ENCODE assay signal across 1 cellular context in the genomic region with DNA sequence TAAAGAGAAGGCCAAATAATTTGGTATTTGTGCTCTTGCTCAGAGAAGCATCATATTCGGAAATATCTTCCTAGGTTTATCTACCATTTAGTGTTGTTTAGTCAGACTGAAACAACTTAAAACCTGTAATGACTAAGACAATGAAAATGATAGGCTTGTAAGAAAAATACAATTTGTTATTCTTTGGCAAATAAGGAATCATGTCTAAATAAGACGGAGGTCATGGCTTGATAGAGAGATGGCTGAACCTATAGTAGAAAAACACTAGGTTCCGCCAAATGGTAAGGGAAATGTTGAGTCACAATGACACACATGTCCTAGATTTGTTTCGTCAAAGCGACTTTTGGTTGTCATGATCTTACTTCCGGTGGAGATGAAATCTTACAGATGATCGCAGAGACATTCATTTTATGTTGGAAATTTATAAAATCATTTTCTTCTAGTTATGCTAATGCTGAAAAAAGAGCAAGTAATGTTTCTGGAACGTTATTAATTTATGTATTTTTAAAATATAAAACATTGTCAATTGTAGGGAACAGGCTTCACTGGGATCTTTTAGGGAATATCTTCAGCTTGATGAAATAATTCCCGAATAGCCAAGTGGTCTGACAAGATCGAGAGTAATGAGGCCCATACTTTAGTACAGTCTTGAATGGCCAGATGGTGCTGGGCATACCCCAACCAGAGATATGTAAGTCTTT.
TF ChIP-seq lines count a peak whose summit lies in the region.

No MANE protein-coding gene starts in this region.

TF ChIP-seq in K562, 482 proteins besides CTCF, POLR2A, EP300 and RAD21 (continued from another document and continues in another):
- TF ChIP-seq, protein P1, sequence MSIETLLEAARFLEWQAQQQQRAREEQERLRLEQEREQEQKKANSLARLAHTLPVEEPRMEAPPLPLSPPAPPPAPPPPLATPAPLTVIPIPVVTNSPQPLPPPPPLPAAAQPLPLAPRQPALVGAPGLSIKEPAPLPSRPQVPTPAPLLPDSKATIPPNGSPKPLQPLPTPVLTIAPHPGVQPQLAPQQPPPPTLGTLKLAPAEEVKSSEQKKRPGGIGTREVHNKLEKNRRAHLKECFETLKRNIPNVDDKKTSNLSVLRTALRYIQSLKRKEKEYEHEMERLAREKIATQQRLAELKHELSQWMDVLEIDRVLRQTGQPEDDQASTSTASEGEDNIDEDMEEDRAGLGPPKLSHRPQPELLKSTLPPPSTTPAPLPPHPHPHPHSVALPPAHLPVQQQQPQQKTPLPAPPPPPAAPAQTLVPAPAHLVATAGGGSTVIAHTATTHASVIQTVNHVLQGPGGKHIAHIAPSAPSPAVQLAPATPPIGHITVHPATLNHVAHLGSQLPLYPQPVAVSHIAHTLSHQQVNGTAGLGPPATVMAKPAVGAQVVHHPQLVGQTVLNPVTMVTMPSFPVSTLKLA (conservative IDR thresholded peaks at IDR 0.05), result peak; percentile 63 to 68
- TF ChIP-seq GATAD2B (IDR thresholded peaks at IDR 0.05; ENCODE audit: borderline replicate concordance) (0 out of 2 replicates have a peak, but pooled peaks have one; percentile 42), SUPT5H (IDR thresholded peaks at IDR 0.05) (peak; percentile 72), TBL1XR1 (IDR thresholded peaks at IDR 0.05; ENCODE audit: low read length in 2 of 2) (peak in 1 of 2 experiments; percentile 78; a peak in 1 of 4 replicates), CEBPB (tag; IDR thresholded peaks at IDR 0.05) (peak; percentile 43; the same call in 1 of the 2 replicates), CREB1 (IDR thresholded peaks at IDR 0.05) (peak; percentile 98), CREB1 (CRISPR knock-in tag; IDR thresholded peaks at IDR 0.05) (peak; percentile 93), ZNF174 (CRISPR knock-in tag; IDR thresholded peaks at IDR 0.05) (0 out of 2 replicates have a peak, but pooled peaks have one; percentile 52), ARHGAP35 (IDR thresholded peaks at IDR 0.05; ENCODE audit: partially characterized antibody) (no peak), POLR2G (IDR thresholded peaks at IDR 0.05; ENCODE audit: low read depth, low read length) (0 out of 2 replicates have a peak, but pooled peaks have one; percentile 34), ILK (tag; IDR thresholded peaks at IDR 0.05; ENCODE audit: borderline replicate concordance, low read depth) (no peak), PYGO2 (tag; IDR thresholded peaks at IDR 0.05) (no peak), RCOR1 (IDR thresholded peaks at IDR 0.05; ENCODE audit: borderline replicate concordance in 1 of 2, low read depth in 2 of 2, low read length in 2 of 2) (peak in 1 of 2 experiments; percentile 64; a peak in 1 of 4 replicates), ZNF239 (CRISPR knock-in tag; IDR thresholded peaks at IDR 0.05) (no peak), RBFOX2 (IDR thresholded peaks at IDR 0.05; ENCODE audit: low read depth, low read length) (peak; percentile 22), SMARCA4 (IDR thresholded peaks at IDR 0.05) (peak; percentile 62; the same call in 1 of the 2 replicates), CEBPG (CRISPR knock-in tag; IDR thresholded peaks at IDR 0.05) (no peak), CEBPG (tag; conservative IDR thresholded peaks at IDR 0.05 in 1 of 2, IDR thresholded peaks at IDR 0.05 in 1 of 2) (peak; percentile 26 to 66; a peak in 2 of 4 replicates), POLR2AphosphoS2 (IDR thresholded peaks at IDR 0.05; ENCODE audit: low read length) (0 out of 2 replicates have a peak, but pooled peaks have one; percentile 38), L3MBTL2 (IDR thresholded peaks at IDR 0.05) (peak; percentile 32; the same call in 1 of the 2 replicates), POLR3A (IDR thresholded peaks at IDR 0.05; ENCODE audit: borderline replicate concordance, extremely low read depth, insufficient read depth, insufficient read length) (no peak), POLR2H (tag; IDR thresholded peaks at IDR 0.05; ENCODE audit: low read depth) (peak; percentile 88), ZNF134 (CRISPR knock-in tag; conservative IDR thresholded peaks at IDR 0.05) (0 out of 2 replicates have a peak, but pooled peaks have one; percentile 18), SMARCE1 (IDR thresholded peaks at IDR 0.05) (peak; percentile 57)
- TF ChIP-seq, protein P2, sequence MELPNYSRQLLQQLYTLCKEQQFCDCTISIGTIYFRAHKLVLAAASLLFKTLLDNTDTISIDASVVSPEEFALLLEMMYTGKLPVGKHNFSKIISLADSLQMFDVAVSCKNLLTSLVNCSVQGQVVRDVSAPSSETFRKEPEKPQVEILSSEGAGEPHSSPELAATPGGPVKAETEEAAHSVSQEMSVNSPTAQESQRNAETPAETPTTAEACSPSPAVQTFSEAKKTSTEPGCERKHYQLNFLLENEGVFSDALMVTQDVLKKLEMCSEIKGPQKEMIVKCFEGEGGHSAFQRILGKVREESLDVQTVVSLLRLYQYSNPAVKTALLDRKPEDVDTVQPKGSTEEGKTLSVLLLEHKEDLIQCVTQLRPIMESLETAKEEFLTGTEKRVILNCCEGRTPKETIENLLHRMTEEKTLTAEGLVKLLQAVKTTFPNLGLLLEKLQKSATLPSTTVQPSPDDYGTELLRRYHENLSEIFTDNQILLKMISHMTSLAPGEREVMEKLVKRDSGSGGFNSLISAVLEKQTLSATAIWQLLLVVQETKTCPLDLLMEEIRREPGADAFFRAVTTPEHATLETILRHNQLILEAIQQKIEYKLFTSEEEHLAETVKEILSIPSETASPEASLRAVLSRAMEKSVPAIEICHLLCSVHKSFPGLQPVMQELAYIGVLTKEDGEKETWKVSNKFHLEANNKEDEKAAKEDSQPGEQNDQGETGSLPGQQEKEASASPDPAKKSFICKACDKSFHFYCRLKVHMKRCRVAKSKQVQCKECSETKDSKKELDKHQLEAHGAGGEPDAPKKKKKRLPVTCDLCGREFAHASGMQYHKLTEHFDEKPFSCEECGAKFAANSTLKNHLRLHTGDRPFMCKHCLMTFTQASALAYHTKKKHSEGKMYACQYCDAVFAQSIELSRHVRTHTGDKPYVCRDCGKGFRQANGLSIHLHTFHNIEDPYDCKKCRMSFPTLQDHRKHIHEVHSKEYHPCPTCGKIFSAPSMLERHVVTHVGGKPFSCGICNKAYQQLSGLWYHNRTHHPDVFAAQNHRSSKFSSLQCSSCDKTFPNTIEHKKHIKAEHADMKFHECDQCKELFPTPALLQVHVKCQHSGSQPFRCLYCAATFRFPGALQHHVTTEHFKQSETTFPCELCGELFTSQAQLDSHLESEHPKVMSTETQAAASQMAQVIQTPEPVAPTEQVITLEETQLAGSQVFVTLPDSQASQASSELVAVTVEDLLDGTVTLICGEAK (IDR thresholded peaks at IDR 0.05), result peak; percentile 83
- TF ChIP-seq, protein P2 (CRISPR knock-in tag; IDR thresholded peaks at IDR 0.05), result no peak
- TF ChIP-seq, protein P3, sequence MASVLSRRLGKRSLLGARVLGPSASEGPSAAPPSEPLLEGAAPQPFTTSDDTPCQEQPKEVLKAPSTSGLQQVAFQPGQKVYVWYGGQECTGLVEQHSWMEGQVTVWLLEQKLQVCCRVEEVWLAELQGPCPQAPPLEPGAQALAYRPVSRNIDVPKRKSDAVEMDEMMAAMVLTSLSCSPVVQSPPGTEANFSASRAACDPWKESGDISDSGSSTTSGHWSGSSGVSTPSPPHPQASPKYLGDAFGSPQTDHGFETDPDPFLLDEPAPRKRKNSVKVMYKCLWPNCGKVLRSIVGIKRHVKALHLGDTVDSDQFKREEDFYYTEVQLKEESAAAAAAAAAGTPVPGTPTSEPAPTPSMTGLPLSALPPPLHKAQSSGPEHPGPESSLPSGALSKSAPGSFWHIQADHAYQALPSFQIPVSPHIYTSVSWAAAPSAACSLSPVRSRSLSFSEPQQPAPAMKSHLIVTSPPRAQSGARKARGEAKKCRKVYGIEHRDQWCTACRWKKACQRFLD (CRISPR knock-in tag; IDR thresholded peaks at IDR 0.05), result peak; percentile 60; the same call in 1 of the 2 replicates
- TF ChIP-seq, protein P4, sequence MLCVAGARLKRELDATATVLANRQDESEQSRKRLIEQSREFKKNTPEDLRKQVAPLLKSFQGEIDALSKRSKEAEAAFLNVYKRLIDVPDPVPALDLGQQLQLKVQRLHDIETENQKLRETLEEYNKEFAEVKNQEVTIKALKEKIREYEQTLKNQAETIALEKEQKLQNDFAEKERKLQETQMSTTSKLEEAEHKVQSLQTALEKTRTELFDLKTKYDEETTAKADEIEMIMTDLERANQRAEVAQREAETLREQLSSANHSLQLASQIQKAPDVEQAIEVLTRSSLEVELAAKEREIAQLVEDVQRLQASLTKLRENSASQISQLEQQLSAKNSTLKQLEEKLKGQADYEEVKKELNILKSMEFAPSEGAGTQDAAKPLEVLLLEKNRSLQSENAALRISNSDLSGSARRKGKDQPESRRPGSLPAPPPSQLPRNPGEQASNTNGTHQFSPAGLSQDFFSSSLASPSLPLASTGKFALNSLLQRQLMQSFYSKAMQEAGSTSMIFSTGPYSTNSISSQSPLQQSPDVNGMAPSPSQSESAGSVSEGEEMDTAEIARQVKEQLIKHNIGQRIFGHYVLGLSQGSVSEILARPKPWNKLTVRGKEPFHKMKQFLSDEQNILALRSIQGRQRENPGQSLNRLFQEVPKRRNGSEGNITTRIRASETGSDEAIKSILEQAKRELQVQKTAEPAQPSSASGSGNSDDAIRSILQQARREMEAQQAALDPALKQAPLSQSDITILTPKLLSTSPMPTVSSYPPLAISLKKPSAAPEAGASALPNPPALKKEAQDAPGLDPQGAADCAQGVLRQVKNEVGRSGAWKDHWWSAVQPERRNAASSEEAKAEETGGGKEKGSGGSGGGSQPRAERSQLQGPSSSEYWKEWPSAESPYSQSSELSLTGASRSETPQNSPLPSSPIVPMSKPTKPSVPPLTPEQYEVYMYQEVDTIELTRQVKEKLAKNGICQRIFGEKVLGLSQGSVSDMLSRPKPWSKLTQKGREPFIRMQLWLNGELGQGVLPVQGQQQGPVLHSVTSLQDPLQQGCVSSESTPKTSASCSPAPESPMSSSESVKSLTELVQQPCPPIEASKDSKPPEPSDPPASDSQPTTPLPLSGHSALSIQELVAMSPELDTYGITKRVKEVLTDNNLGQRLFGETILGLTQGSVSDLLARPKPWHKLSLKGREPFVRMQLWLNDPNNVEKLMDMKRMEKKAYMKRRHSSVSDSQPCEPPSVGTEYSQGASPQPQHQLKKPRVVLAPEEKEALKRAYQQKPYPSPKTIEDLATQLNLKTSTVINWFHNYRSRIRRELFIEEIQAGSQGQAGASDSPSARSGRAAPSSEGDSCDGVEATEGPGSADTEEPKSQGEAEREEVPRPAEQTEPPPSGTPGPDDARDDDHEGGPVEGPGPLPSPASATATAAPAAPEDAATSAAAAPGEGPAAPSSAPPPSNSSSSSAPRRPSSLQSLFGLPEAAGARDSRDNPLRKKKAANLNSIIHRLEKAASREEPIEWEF (CRISPR knock-in tag; IDR thresholded peaks at IDR 0.05), result 0 out of 2 replicates have a peak, but pooled peaks have one; percentile 66
- TF ChIP-seq, protein P5, sequence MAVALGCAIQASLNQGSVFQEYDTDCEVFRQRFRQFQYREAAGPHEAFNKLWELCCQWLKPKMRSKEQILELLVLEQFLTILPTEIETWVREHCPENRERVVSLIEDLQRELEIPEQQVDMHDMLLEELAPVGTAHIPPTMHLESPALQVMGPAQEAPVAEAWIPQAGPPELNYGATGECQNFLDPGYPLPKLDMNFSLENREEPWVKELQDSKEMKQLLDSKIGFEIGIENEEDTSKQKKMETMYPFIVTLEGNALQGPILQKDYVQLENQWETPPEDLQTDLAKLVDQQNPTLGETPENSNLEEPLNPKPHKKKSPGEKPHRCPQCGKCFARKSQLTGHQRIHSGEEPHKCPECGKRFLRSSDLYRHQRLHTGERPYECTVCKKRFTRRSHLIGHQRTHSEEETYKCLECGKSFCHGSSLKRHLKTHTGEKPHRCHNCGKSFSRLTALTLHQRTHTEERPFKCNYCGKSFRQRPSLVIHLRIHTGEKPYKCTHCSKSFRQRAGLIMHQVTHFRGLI (CRISPR knock-in tag; IDR thresholded peaks at IDR 0.05), result 0 out of 2 replicates have a peak, but pooled peaks have one; percentile 29
- TF ChIP-seq, protein P6, sequence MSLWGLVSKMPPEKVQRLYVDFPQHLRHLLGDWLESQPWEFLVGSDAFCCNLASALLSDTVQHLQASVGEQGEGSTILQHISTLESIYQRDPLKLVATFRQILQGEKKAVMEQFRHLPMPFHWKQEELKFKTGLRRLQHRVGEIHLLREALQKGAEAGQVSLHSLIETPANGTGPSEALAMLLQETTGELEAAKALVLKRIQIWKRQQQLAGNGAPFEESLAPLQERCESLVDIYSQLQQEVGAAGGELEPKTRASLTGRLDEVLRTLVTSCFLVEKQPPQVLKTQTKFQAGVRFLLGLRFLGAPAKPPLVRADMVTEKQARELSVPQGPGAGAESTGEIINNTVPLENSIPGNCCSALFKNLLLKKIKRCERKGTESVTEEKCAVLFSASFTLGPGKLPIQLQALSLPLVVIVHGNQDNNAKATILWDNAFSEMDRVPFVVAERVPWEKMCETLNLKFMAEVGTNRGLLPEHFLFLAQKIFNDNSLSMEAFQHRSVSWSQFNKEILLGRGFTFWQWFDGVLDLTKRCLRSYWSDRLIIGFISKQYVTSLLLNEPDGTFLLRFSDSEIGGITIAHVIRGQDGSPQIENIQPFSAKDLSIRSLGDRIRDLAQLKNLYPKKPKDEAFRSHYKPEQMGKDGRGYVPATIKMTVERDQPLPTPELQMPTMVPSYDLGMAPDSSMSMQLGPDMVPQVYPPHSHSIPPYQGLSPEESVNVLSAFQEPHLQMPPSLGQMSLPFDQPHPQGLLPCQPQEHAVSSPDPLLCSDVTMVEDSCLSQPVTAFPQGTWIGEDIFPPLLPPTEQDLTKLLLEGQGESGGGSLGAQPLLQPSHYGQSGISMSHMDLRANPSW (CRISPR knock-in tag; IDR thresholded peaks at IDR 0.05), result no peak
